In genomic region chr6:84390334-84390733, GRCh38 we compare ENCODE assay signal across 34 cellular contexts.
"Had no signal": no experiment of that assay in that cellular context is flagged by ENCODE, and none has a peak within 500 bp of the region (broad histone marks: within the 10 kb centered on the region; RNA-seq: fewer than 3 reads in every experiment).

No MANE protein-coding gene starts in this region.

- H3K27me3 ChIP-seq: brain microvascular endothelial cell, cardiac muscle cell, Peyer's patch had no signal

- DNase-seq: activated CD4-positive, alpha-beta memory T cell treated with anti-CD3 and anti-CD28 coated beads, Interleukin-2, amount 10 ng/mL, durations not matched to agents 7 days and 5 days; activated CD4-positive, alpha-beta T cell treated with anti-CD3 and anti-CD28 coated beads for 1 hour; activated CD4-positive, alpha-beta T cell treated with anti-CD3 and anti-CD28 coated beads for 48 hours; activated CD4-positive, CD25-positive, alpha-beta regulatory T cell; activated CD8-positive, alpha-beta memory T cell treated with anti-CD3 and anti-CD28 coated beads for 24 hours; activated CD8-positive, alpha-beta memory T cell treated with anti-CD3 and anti-CD28 coated beads, Interleukin-2, amount 10 ng/mL, durations not matched to agents 7 days and 5 days; activated CD8-positive, alpha-beta memory T cell treated with anti-CD3 and anti-CD28 coated beads, Interleukin-2, amount 50 U/mL, for 48 hours; activated effector memory CD4-positive, alpha-beta T cell treated with Interleukin-2 at 50 U/mL for 16 hours; activated naive CD4-positive, alpha-beta T cell treated with anti-CD3 and anti-CD28 coated beads, Interleukin-2, amount 10 ng/mL, durations not matched to agents 7 days and 5 days; activated naive CD8-positive, alpha-beta T cell treated with anti-CD3 and anti-CD28 coated beads, Interleukin-2, amount 50 U/mL, for 24 hours; activated T-cell treated with anti-CD3 and anti-CD28 coated beads, Interleukin-2, amount 50 U/mL, for 48 hours; anterior cingulate cortex; brain microvascular endothelial cell; Kasumi-1; MM.1S; MV-4-11; NCI-H1092; NCI-H1436 treated with DMSO at 0.1 percent for 48 hours; NCI-H1694 treated with DMSO at 0.1 percent for 48 hours; NCI-H2029; NCI-H345; NCI-H524 treated with DMSO at 0.1 percent for 48 hours; NCI-H748 treated with DMSO at 0.1 percent for 48 hours; NK-92 treated with Interleukin-12 subunit alpha and Interleukin-12 subunit beta, amount 100 ng/mL, for 24 hours; PC-3; Peyer's patch; RPMI8226; SHP77 treated with DMSO at 0.1 percent for 48 hours; SW 1271; T-helper 1 cell; T-helper 2 cell; T-helper 9 cell had no signal

- H3K9me3 ChIP-seq: Peyer's patch had no signal

- H3K4me1 ChIP-seq: Peyer's patch had no signal

- H3K27ac ChIP-seq: brain microvascular endothelial cell, cardiac muscle cell, Peyer's patch, VCaP had no signal

- H3K36me3 ChIP-seq: brain microvascular endothelial cell, cardiac muscle cell, Peyer's patch had no signal

- H3K4me3 ChIP-seq: cardiac muscle cell, Peyer's patch had no signal
